10 cellular contexts compared by ENCODE assay signal in genomic region chr20:25532015-25532751, GRCh38. TPM values are rescaled to one million over a fixed set of nuclear protein-coding genes. Genes with fewer than 3 reads are reported as not detected.
DNase-seq lines count a peak whose midpoint lies in the region; ATAC-seq and TF ChIP-seq lines count a peak whose summit lies in the region.
"Had no signal": no experiment of that assay in that cellular context is flagged by ENCODE, and none has a peak within 500 bp of the region (broad histone marks: within the 10 kb centered on the region; RNA-seq: fewer than 3 reads in every experiment).

No MANE protein-coding gene starts in this region.

- H3K9ac ChIP-seq in HUES48 (ENCODE audit: low read depth, low read length) (peak overlapping the region; percentile 4; the same call in 1 of the 2 replicates), iPS-18a (ENCODE audit: low read length) (peak overlapping the region; percentile 11)

- H3K27me3 ChIP-seq in HUES48 (ENCODE audit: control insufficient read depth, insufficient read depth, low read length) (no peaks in the 10 kb centered on the region), iPS-18a (ENCODE audit: control insufficient read depth, insufficient read depth, low read length) (no peaks in the 10 kb centered on the region), ovary (no peaks in the 10 kb centered on the region)

- H3K4me1 ChIP-seq in HUES48 (ENCODE audit: control insufficient read depth, insufficient read depth, low read length) (peaks cover 42% of the 10 kb centered on the region), iPS-18a (ENCODE audit: control insufficient read depth, low read depth, low read length) (peaks cover 46% of the 10 kb centered on the region), ovary (ENCODE audit: insufficient read depth) (peaks cover 10% of the 10 kb centered on the region)

- ATAC-seq in stimulated activated effector memory CD8-positive, alpha-beta T cell treated with anti-CD3 and anti-CD28 coated beads, Interleukin-12 subunit alpha, Interleukin-12 subunit beta, amount 100 ng/mL, for 72 hours: peak; percentile 31
- no peak for ATAC-seq in HG03354 (IDR thresholded peaks at IDR 0.05; ENCODE audit: poor library complexity, severe bottlenecking, unreplicated experiment)

- TF ChIP-seq POLR2A in ovary (IDR thresholded peaks at IDR 0.05): no peak

- H3K36me3 Mint-ChIP-seq in stimulated activated effector memory CD8-positive, alpha-beta T cell treated with anti-CD3 and anti-CD28 coated beads, Interleukin-12 subunit alpha, Interleukin-12 subunit beta, amount 100 ng/mL, for 72 hours: no peaks in the 10 kb centered on the region

- H3K4me3 Mint-ChIP-seq in stimulated activated effector memory CD8-positive, alpha-beta T cell treated with anti-CD3 and anti-CD28 coated beads, Interleukin-12 subunit alpha, Interleukin-12 subunit beta, amount 100 ng/mL, for 72 hours: no peak overlapping the region
- H3K4me3 Mint-ChIP-seq: CD4-positive, alpha-beta T cell had no signal

- H3K9me3 Mint-ChIP-seq in stimulated activated effector memory CD8-positive, alpha-beta T cell treated with anti-CD3 and anti-CD28 coated beads, Interleukin-12 subunit alpha, Interleukin-12 subunit beta, amount 100 ng/mL, for 72 hours: peaks cover 4% of the 10 kb centered on the region

- no peak overlapping the region for H3K4me3 ChIP-seq in HUES48 (ENCODE audit: low read depth, low read length)
- peak overlapping the region; percentile 11 for H3K4me3 ChIP-seq in iPS-18a (ENCODE audit: low read length)
- no peak overlapping the region for H3K4me3 ChIP-seq in ovary

- H3K4me1 Mint-ChIP-seq in stimulated activated effector memory CD8-positive, alpha-beta T cell treated with anti-CD3 and anti-CD28 coated beads, Interleukin-12 subunit alpha, Interleukin-12 subunit beta, amount 100 ng/mL, for 72 hours: no peaks in the 10 kb centered on the region

- intact Hi-C loops in ovary (cut with DNase I): loop anchor here in 1 of 4 donors (10.0 kb wide), 1 partner anchor 53 kb away; the partner anchor contains the start of gene NINL

- WGBS in ovary, 3 donors: 89 to 92% (median 91%) methylated on average over 12 of the region's 12 CpGs

- no peaks in the 10 kb centered on the region for H3K36me3 ChIP-seq in HUES48 (ENCODE audit: control insufficient read depth, insufficient read depth, low read length)
- H3K36me3 ChIP-seq in iPS-18a (ENCODE audit: control insufficient read depth, low read depth, low read length): no peaks in the 10 kb centered on the region
- no peaks in the 10 kb centered on the region for H3K36me3 ChIP-seq in ovary

- H3K27ac ChIP-seq in HUES48 (ENCODE audit: low read depth, low read length) (peak overlapping the region; percentile 88), caudate nucleus (ENCODE audit: low read depth, low read length) (peak overlapping the region; percentile 72), iPS-18a (ENCODE audit: low read length) (peak overlapping the region; percentile 60), ovary (no peak overlapping the region)

- no peak overlapping the region for H3K27ac Mint-ChIP-seq in stimulated activated effector memory CD8-positive, alpha-beta T cell treated with anti-CD3 and anti-CD28 coated beads, Interleukin-12 subunit alpha, Interleukin-12 subunit beta, amount 100 ng/mL, for 72 hours
- H3K27ac Mint-ChIP-seq: CD4-positive, alpha-beta T cell had no signal

- DNase-seq in caudate nucleus (lab: John Stamatoyannopoulos, UW): peak in 34 of 61 donors; percentile 9 to 61 (median 34)
- no peak for DNase-seq in stimulated activated effector memory CD8-positive, alpha-beta T cell treated with anti-CD3 and anti-CD28 coated beads, Interleukin-12 subunit alpha, Interleukin-12 subunit beta, amount 100 ng/mL, for 72 hours (ENCODE audit: low spot score in 2 of 2)
- no peak for DNase-seq in activated naive CD4-positive, alpha-beta T cell treated with Interleukin-2 at 50 U/mL for 16 hours
- no peak for DNase-seq in NOMO-1 (lab: John Stamatoyannopoulos, UW; ENCODE audit: unreplicated experiment in 2 of 2)
- no peak for DNase-seq in ovary
- DNase-seq: CD4-positive, alpha-beta T cell; NCI-H1105 had no signal

- TF ChIP-seq CTCF in ovary (IDR thresholded peaks at IDR 0.05): no peak

- no peak for TF ChIP-seq EP300 in ovary (IDR thresholded peaks at IDR 0.05)

- H3K9me3 ChIP-seq in HUES48 (ENCODE audit: control insufficient read depth, insufficient read depth, low read length) (no peaks in the 10 kb centered on the region), iPS-18a (ENCODE audit: control insufficient read depth, low read depth, low read length) (no peaks in the 10 kb centered on the region), ovary (no peaks in the 10 kb centered on the region)

RNA-seq across cellular contexts. Expression of gene NINL, which starts 53.1 kb away (rescaled TPM):
- total RNA-seq in ovary: 10 to 100 TPM; 10.1 to 33.3 (median 20.7) TPM
- polyA plus RNA-seq in ovary: 10 to 100 TPM; 14.3 to 17.4 TPM

Comparison
In these comparisons a context has a peak if more than half of its experiments do, and no peak if none do; other contexts are left out.
1. H3K27ac ChIP-seq: peak in HUES48 (single experiment), caudate nucleus (single experiment) and iPS-18a (single experiment); none in ovary (0 of 2).
2. DNase-seq: peak in caudate nucleus (34 of 61); none in stimulated activated effector memory CD8-positive, alpha-beta T cell treated with anti-CD3 and anti-CD28 coated beads, Interleukin-12 subunit alpha, Interleukin-12 subunit beta, amount 100 ng/mL, for 72 hours (0 of 2), activated naive CD4-positive, alpha-beta T cell treated with Interleukin-2 at 50 U/mL for 16 hours (single experiment), NOMO-1 (0 of 2) and ovary (0 of 5).